ENCODE assay signal across 8 cellular contexts in genomic region chr6:7108196-7108963, GRCh38. TPM values are rescaled to one million over a fixed set of nuclear protein-coding genes. Genes with fewer than 3 reads are reported as not detected.
DNase-seq lines count a peak whose midpoint lies in the region; ATAC-seq and TF ChIP-seq lines count a peak whose summit lies in the region.

No MANE protein-coding gene starts in this region.

- H3K27me3 ChIP-seq in A673 (replicated peaks; ENCODE audit: insufficient read depth, low read depth, low read length, poor library complexity) = no peaks in the 10 kb centered on the region
- no peaks in the 10 kb centered on the region for H3K27me3 ChIP-seq in muscle layer of duodenum (ENCODE audit: low read depth, low read length)
- no peaks in the 10 kb centered on the region for H3K27me3 ChIP-seq in testis

- WGBS in testis, 2 donors = 1% methylated on average over 44 to 80 of the region's 94 CpGs

- H3K27ac ChIP-seq in A673 (ENCODE audit: low read depth, low read length, poor library complexity, severe bottlenecking) (peak overlapping the region; percentile 67), muscle layer of duodenum (ENCODE audit: low read length) (peak overlapping the region; percentile 93), testis (peak overlapping the region; percentile 93 to 97)

- TF ChIP-seq CTCF in A673 (conservative IDR thresholded peaks at IDR 0.05; ENCODE audit: low read depth, low read length) = no peak
- no peak for TF ChIP-seq CTCF in testis (IDR thresholded peaks at IDR 0.05)

- peak; percentile 10 for TF ChIP-seq POLR2A in GM19099 (IDR thresholded peaks at IDR 0.05; ENCODE audit: extremely low read depth, insufficient read length, low read depth)
- no peak for TF ChIP-seq POLR2A in testis (IDR thresholded peaks at IDR 0.05)

- intact Hi-C loops in A673 (cut with micrococcal nuclease; ENCODE audit: unreplicated experiment) (loop anchor here (5.0 kb wide), 2 partner anchors 56 to 134 kb away; no protein-coding TSS in a partner anchor), testis (cut with DNase I; ENCODE audit: low total_unique reads) (no loop called here)

- DNase-seq in A673 (ENCODE audit: low spot score) (peak; percentile 71), NAMALWA (ENCODE audit: low spot score) (peak; percentile 48), activated T-cell treated with anti-CD3 and anti-CD28 coated beads for 24 hours (ENCODE audit: low read depth) (peak; percentile 32), testis (peak; percentile 67)

- no TSS peak for BruUV-seq in A673 (replicated peaks; lab: Mats Ljungman, UMichigan)

- no peaks in the 10 kb centered on the region for H3K36me3 ChIP-seq in A673 (ENCODE audit: insufficient read depth, low read length, poor library complexity, severe bottlenecking)
- peaks cover 0 to 3% of the 10 kb centered on the region in 2 donors for H3K36me3 ChIP-seq in muscle layer of duodenum (ENCODE audit: control insufficient read depth in 1 of 2, insufficient read depth in 2 of 2, low read length in 2 of 2)
- H3K36me3 ChIP-seq in testis (ENCODE audit: low read depth, missing control alignments) = no peaks in the 10 kb centered on the region

- POLR2A ChIA-PET in A673 (lab: Charles Lee; ENCODE audit: low non-redundant PET) = no interaction called here

- ATAC-seq in esophagus mucosa = peak; percentile 30
- ATAC-seq in HG02610 (IDR thresholded peaks at IDR 0.05; ENCODE audit: unreplicated experiment) = no peak

- H3K9me3 ChIP-seq in A673 (ENCODE audit: low read depth, low read length, poor library complexity, severe bottlenecking) = no peaks in the 10 kb centered on the region
- H3K9me3 ChIP-seq in muscle layer of duodenum (ENCODE audit: control insufficient read depth in 1 of 2, low read length in 2 of 2) = no peaks in the 10 kb centered on the region
- H3K9me3 ChIP-seq in testis = no peaks in the 10 kb centered on the region

- CTCF ChIA-PET in A673 (lab: Charles Lee) = interaction anchor here (1.0 kb wide), 1 partner anchor 167 kb away, joined by 3 read pairs; no protein-coding TSS in a partner anchor

- H3K4me3 ChIP-seq in A673 (ENCODE audit: low read depth, low read length, poor library complexity, severe bottlenecking) (peak overlapping the region; percentile 78), muscle layer of duodenum (ENCODE audit: low read depth in 1 of 2, low read length in 2 of 2) (peak overlapping the region; percentile 93 to 97), testis (peak overlapping the region; percentile 88 to 94)

- H3K4me1 ChIP-seq in A673 (ENCODE audit: insufficient read depth, low read length, poor library complexity, severe bottlenecking) (peaks cover 38% of the 10 kb centered on the region), muscle layer of duodenum (ENCODE audit: control insufficient read depth in 1 of 2, insufficient read depth in 2 of 2, low read length in 2 of 2) (peaks cover 0 to 28% of the 10 kb centered on the region in 2 donors), testis (peaks cover 23% of the 10 kb centered on the region)

RNA-seq across cellular contexts. Expression of gene RREB1, which starts 0.6 kb away (rescaled TPM):
- total RNA-seq in A673 (2021) (55.5 and 61.6 TPM in 2 replicates), esophagus mucosa (75.8 TPM), testis (10 to 100 TPM; 75.0 to 79.2 TPM)
- 30.0 TPM for polyA plus RNA-seq in testis (ENCODE audit: insufficient read depth, low read depth, low replicate concordance)
